8 cellular contexts compared by ENCODE assay signal in genomic region chr9:93119953-93120845, GRCh38. TPM values are rescaled to one million over a fixed set of nuclear protein-coding genes. Genes with fewer than 3 reads are reported as not detected.
DNase-seq lines count a peak whose midpoint lies in the region; ATAC-seq and TF ChIP-seq lines count a peak whose summit lies in the region.

No MANE protein-coding gene starts in this region.

- H3K27ac ChIP-seq in endodermal cell (ENCODE audit: low read depth, low read length): no peak overlapping the region
- H3K27ac ChIP-seq in tibial artery: peak overlapping the region; percentile 69 to 74

- H3K4me3 ChIP-seq in endodermal cell (ENCODE audit: low read length): no peak overlapping the region
- no peak overlapping the region for H3K4me3 ChIP-seq in tibial artery

- H3K27me3 Mint-ChIP-seq in T-helper 2 cell treated with Interferon-gamma antibody and Interleukin-4, amounts not matched to agents 5 μg/mL and 100 μg/mL, for 36 hours (ENCODE audit: low read depth): no peaks in the 10 kb centered on the region
- H3K27me3 Mint-ChIP-seq in endodermal cell (ENCODE audit: insufficient read depth) (no peaks in the 10 kb centered on the region), mesothelial cell of epicardium (ENCODE audit: low read depth) (no peaks in the 10 kb centered on the region)

- H3K4me1 ChIP-seq in endodermal cell (ENCODE audit: control insufficient read depth, insufficient read depth, low read length) (no peaks in the 10 kb centered on the region), tibial artery (peaks cover 0 to 31% (median 23%) of the 10 kb centered on the region in 4 donors)

- intact Hi-C loops in tibial artery (cut with DNase I; ENCODE audit: low total_unique reads): no loop called here

- no peak overlapping the region for H3K9ac ChIP-seq in endodermal cell (ENCODE audit: extremely low read depth, low read length, poor library complexity, severe bottlenecking)

- H3K4me3 Mint-ChIP-seq in T-helper 2 cell treated with Interferon-gamma antibody and Interleukin-4, amounts not matched to agents 5 μg/mL and 100 μg/mL, for 36 hours: no peak overlapping the region
- H3K4me3 Mint-ChIP-seq in endodermal cell (no peak overlapping the region), mesothelial cell of epicardium (no peak overlapping the region)

- TF ChIP-seq CTCF in endodermal cell (conservative IDR thresholded peaks at IDR 0.05) (peak; percentile 63), mesothelial cell of epicardium (IDR thresholded peaks at IDR 0.05; ENCODE audit: unreplicated experiment) (no peak), tibial artery (IDR thresholded peaks at IDR 0.05) (peak; percentile 58 to 61)

- DNase-seq in ELR (ENCODE audit: low read depth) (peak; percentile 98), HPDE6-E6E7 (ENCODE audit: extremely low spot score) (peak; percentile 80), endodermal cell (peak; percentile 76), mesothelial cell of epicardium (ENCODE audit: low spot score in 2 of 2, unreplicated experiment in 2 of 2) (peak in 1 of 2 experiments; percentile 19), tibial artery (peak; percentile 95 to 98), NCI-H2107 (lab: John Stamatoyannopoulos, UW) (no peak)
- no peak for DNase-seq in T-helper 2 cell treated with Interferon-gamma antibody and Interleukin-4, amounts not matched to agents 5 μg/mL and 100 μg/mL, for 36 hours (ENCODE audit: low spot score)

- H3K36me3 Mint-ChIP-seq in T-helper 2 cell treated with Interferon-gamma antibody and Interleukin-4, amounts not matched to agents 5 μg/mL and 100 μg/mL, for 36 hours (ENCODE audit: low read depth): peaks cover 6% of the 10 kb centered on the region
- H3K36me3 Mint-ChIP-seq in endodermal cell (ENCODE audit: low read depth): peaks cover 5% of the 10 kb centered on the region
- H3K36me3 Mint-ChIP-seq in mesothelial cell of epicardium: peaks cover 4% of the 10 kb centered on the region

- H3K36me3 ChIP-seq in endodermal cell (ENCODE audit: control insufficient read depth, insufficient read depth, low read length): no peaks in the 10 kb centered on the region
- H3K36me3 ChIP-seq in tibial artery: peaks cover 31 to 45% (median 42%) of the 10 kb centered on the region in 3 donors

- peaks cover 10% of the 10 kb centered on the region for H3K4me1 Mint-ChIP-seq in T-helper 2 cell treated with Interferon-gamma antibody and Interleukin-4, amounts not matched to agents 5 μg/mL and 100 μg/mL, for 36 hours (ENCODE audit: low read depth)
- peaks cover 4% of the 10 kb centered on the region for H3K4me1 Mint-ChIP-seq in endodermal cell
- H3K4me1 Mint-ChIP-seq in mesothelial cell of epicardium: peaks cover 10% of the 10 kb centered on the region

- H3K27me3 ChIP-seq in endodermal cell (ENCODE audit: control insufficient read depth, insufficient read depth, low read length, poor library complexity, severe bottlenecking) (no peaks in the 10 kb centered on the region), tibial artery (no peaks in the 10 kb centered on the region)

- H3K9me3 ChIP-seq in endodermal cell (ENCODE audit: control insufficient read depth, low read length) (no peaks in the 10 kb centered on the region), tibial artery (no peaks in the 10 kb centered on the region)

- peak; percentile 85 for ATAC-seq in GM21381 (IDR thresholded peaks at IDR 0.05; ENCODE audit: unreplicated experiment)

- H3K27ac Mint-ChIP-seq in T-helper 2 cell treated with Interferon-gamma antibody and Interleukin-4, amounts not matched to agents 5 μg/mL and 100 μg/mL, for 36 hours: peak overlapping the region; percentile 68
- H3K27ac Mint-ChIP-seq in endodermal cell (peak overlapping the region; percentile 74), mesothelial cell of epicardium (peak overlapping the region; percentile 72)

- H3K9me3 Mint-ChIP-seq in T-helper 2 cell treated with Interferon-gamma antibody and Interleukin-4, amounts not matched to agents 5 μg/mL and 100 μg/mL, for 36 hours: no peaks in the 10 kb centered on the region
- H3K9me3 Mint-ChIP-seq in endodermal cell (no peaks in the 10 kb centered on the region), mesothelial cell of epicardium (no peaks in the 10 kb centered on the region)

- WGBS in endodermal cell (ENCODE audit: insufficient coverage in 1 of 2, insufficient read length in 1 of 2), 2 experiments: 88 to 89% methylated on average over 17 to 23 of the region's 23 CpGs

RNA-seq across cellular contexts. Expression of gene NINJ1, which starts 13.9 kb away (rescaled TPM):
- total RNA-seq in endodermal cell (10 to 100 TPM; 24.2 to 32.0 TPM), mesothelial cell of epicardium (33.7 to 35.6 TPM (median 34.7 TPM) in 3 replicates)
- polyA plus RNA-seq in endodermal cell (2013, experiment 1 of 2): 29.8 TPM
- 28.4 TPM for polyA plus RNA-seq in endodermal cell (2013, experiment 2 of 2)

RNA-seq across cellular contexts. Expression of gene CARD19, which starts 24.2 kb away (rescaled TPM):
- total RNA-seq in endodermal cell: 10 to 100 TPM; 16.4 to 21.9 TPM
- polyA plus RNA-seq in endodermal cell (2013, experiment 1 of 2): 32.1 TPM
- polyA plus RNA-seq in endodermal cell (2013, experiment 2 of 2): 29.8 TPM
- 19.4 to 22.6 TPM (median 20.1 TPM) in 3 replicates for total RNA-seq in mesothelial cell of epicardium

Comparison
In these comparisons a context has a peak if more than half of its experiments do, and no peak if none do; other contexts are left out.
1. DNase-seq: peak in ELR (single experiment), HPDE6-E6E7 (single experiment), endodermal cell (single experiment) and tibial artery (2 of 2); none in T-helper 2 cell treated with Interferon-gamma antibody and Interleukin-4, amounts not matched to agents 5 μg/mL and 100 μg/mL, for 36 hours (single experiment) and NCI-H2107 (single experiment).
2. Peak in every context shown above with its lines, with median percentiles within 50 percentile points of each other: H3K27ac Mint-ChIP-seq.